ENCODE assay signal across 12 cellular contexts in the genomic region with DNA sequence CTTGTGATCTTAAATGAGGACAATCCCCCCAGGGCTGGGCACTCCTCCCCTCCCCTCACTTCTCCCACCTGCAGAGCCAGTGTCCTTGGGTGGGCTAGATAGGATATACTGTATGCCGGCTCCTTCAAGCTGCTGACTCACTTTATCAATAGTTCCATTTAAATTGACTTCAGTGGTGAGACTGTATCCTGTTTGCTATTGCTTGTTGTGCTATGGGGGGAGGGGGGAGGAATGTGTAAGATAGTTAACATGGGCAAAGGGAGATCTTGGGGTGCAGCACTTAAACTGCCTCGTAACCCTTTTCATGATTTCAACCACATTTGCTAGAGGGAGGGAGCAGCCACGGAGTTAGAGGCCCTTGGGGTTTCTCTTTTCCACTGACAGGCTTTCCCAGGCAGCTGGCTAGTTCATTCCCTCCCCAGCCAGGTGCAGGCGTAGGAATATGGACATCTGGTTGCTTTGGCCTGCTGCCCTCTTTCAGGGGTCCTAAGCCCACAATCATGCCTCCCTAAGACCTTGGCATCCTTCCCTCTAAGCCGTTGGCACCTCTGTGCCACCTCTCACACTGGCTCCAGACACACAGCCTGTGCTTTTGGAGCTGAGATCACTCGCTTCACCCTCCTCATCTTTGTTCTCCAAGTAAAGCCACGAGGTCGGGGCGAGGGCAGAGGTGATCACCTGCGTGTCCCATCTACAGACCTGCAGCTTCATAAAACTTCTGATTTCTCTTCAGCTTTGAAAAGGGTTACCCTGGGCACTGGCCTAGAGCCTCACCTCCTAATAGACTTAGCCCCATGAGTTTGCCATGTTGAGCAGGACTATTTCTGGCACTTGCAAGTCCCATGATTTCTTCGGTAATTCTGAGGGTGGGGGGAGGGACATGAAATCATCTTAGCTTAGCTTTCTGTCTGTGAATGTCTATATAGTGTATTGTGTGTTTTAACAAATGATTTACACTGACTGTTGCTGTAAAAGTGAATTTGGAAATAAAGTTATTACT. TPM values are rescaled to one million over a fixed set of nuclear protein-coding genes. Genes with fewer than 3 reads are reported as not detected.
DNase-seq lines count a peak whose midpoint lies in the region; ATAC-seq and TF ChIP-seq lines count a peak whose summit lies in the region.
"Had no signal": no experiment of that assay in that cellular context is flagged by ENCODE, and none has a peak within 500 bp of the region (broad histone marks: within the 10 kb centered on the region; RNA-seq: fewer than 3 reads in every experiment).

No MANE protein-coding gene starts in this region.

- no peak for ATAC-seq in naive thymus-derived CD4-positive, alpha-beta T cell
- ATAC-seq in HG02678 (IDR thresholded peaks at IDR 0.05; ENCODE audit: unreplicated experiment) (no peak), left lobe of liver (no peak)
- ATAC-seq: esophagus mucosa had no signal

- H3K36me3 Mint-ChIP-seq in Caco-2 (ENCODE audit: insufficient read depth, unreplicated experiment) (peaks cover 90% of the 10 kb centered on the region), osteocyte (ENCODE audit: unreplicated experiment) (peaks cover 47% of the 10 kb centered on the region)
- H3K36me3 Mint-ChIP-seq in naive thymus-derived CD4-positive, alpha-beta T cell = peaks cover 16 to 30% (median 19%) of the 10 kb centered on the region in 5 donors

- H3K27ac ChIP-seq in HUES48 (ENCODE audit: low read depth, low read length) (peak overlapping the region; percentile 37), angular gyrus (ENCODE audit: low read depth, low read length) (peak overlapping the region; percentile 37)
- H3K27ac ChIP-seq in naive thymus-derived CD4-positive, alpha-beta T cell (ENCODE audit: low read depth, low read length) = peak overlapping the region; percentile 20

- DNase-seq in Caco-2 = no peak
- DNase-seq in naive thymus-derived CD4-positive, alpha-beta T cell = no peak
- DNase-seq in osteocyte (ENCODE audit: extremely low spot score, unreplicated experiment) = no peak
- no peak for DNase-seq in left lobe of liver (ENCODE audit: low spot score)
- DNase-seq in putamen (ENCODE audit: low spot score) = no peak
- DNase-seq: activated naive CD4-positive, alpha-beta T cell; EL had no signal

- H3K27ac Mint-ChIP-seq in Caco-2 (ENCODE audit: unreplicated experiment) = peak overlapping the region; percentile 63
- peak overlapping the region in 7 of 9 donors; percentile 4 to 82 (median 71) for H3K27ac Mint-ChIP-seq in naive thymus-derived CD4-positive, alpha-beta T cell
- no peak overlapping the region for H3K27ac Mint-ChIP-seq in osteocyte (ENCODE audit: unreplicated experiment)

- H3K4me1 Mint-ChIP-seq in Caco-2 (ENCODE audit: low read depth, unreplicated experiment) = no peaks in the 10 kb centered on the region
- peaks cover 6 to 31% (median 15%) of the 10 kb centered on the region in 7 donors for H3K4me1 Mint-ChIP-seq in naive thymus-derived CD4-positive, alpha-beta T cell
- peaks cover 3% of the 10 kb centered on the region for H3K4me1 Mint-ChIP-seq in osteocyte (ENCODE audit: unreplicated experiment)

- H3K27me3 Mint-ChIP-seq in Caco-2 (ENCODE audit: insufficient read depth, unreplicated experiment) (no peaks in the 10 kb centered on the region), osteocyte (ENCODE audit: unreplicated experiment) (no peaks in the 10 kb centered on the region)
- H3K27me3 Mint-ChIP-seq in naive thymus-derived CD4-positive, alpha-beta T cell = no peaks in the 10 kb centered on the region

- BruUV-seq in Caco-2 (replicated peaks; lab: Mats Ljungman, UMichigan) = no TSS peak

- peaks cover 2% of the 10 kb centered on the region for H3K36me3 ChIP-seq in Caco-2 (ENCODE audit: control insufficient read depth, insufficient read depth, low read length)
- peaks cover 55% of the 10 kb centered on the region for H3K36me3 ChIP-seq in HUES48 (ENCODE audit: control insufficient read depth, insufficient read depth, low read length)
- H3K36me3 ChIP-seq in naive thymus-derived CD4-positive, alpha-beta T cell (ENCODE audit: control insufficient read depth in 2 of 3, insufficient read depth in 3 of 3, low read length in 3 of 3) = peaks cover 0 to 62% (median 12%) of the 10 kb centered on the region in 3 experiments

- no peaks in the 10 kb centered on the region for H3K9me3 Mint-ChIP-seq in Caco-2 (ENCODE audit: unreplicated experiment)
- peaks cover 0 to 9% (median 0%) of the 10 kb centered on the region in 11 donors for H3K9me3 Mint-ChIP-seq in naive thymus-derived CD4-positive, alpha-beta T cell
- H3K9me3 Mint-ChIP-seq in osteocyte (ENCODE audit: unreplicated experiment) = no peaks in the 10 kb centered on the region

- CTCF ChIA-PET in Caco-2 (lab: Charles Lee) = interaction anchor here (1.5 kb wide), 1 partner anchor 17 kb away, joined by 4 read pairs; no protein-coding TSS in a partner anchor
- CTCF ChIA-PET in naive thymus-derived CD4-positive, alpha-beta T cell (lab: Charles Lee) = interaction anchor here (0.5 to 1.0 kb wide), 2 partner anchors 16 to 751 kb away, joined by 3 to 4 read pairs; no protein-coding TSS in a partner anchor

- intact Hi-C loops in Caco-2 (cut with micrococcal nuclease; ENCODE audit: unreplicated experiment) = no loop called here
- intact Hi-C loops in naive thymus-derived CD4-positive, alpha-beta T cell (cut with micrococcal nuclease) = no loop called here

- H3K4me3 Mint-ChIP-seq in Caco-2 (ENCODE audit: unreplicated experiment) (no peak overlapping the region), osteocyte (ENCODE audit: unreplicated experiment) (no peak overlapping the region)
- H3K4me3 Mint-ChIP-seq in naive thymus-derived CD4-positive, alpha-beta T cell = peak overlapping the region in 1 of 10 donors; percentile 1

- H3K27me3 ChIP-seq in Caco-2 (replicated peaks; ENCODE audit: control insufficient read depth, insufficient read depth, low read length) (no peaks in the 10 kb centered on the region), HUES48 (ENCODE audit: control insufficient read depth, insufficient read depth, low read length) (no peaks in the 10 kb centered on the region)
- H3K27me3 ChIP-seq in naive thymus-derived CD4-positive, alpha-beta T cell (ENCODE audit: control insufficient read depth in 2 of 2, insufficient read depth in 2 of 2, low read length in 2 of 2) = no peaks in the 10 kb centered on the region

- POLR2A ChIA-PET in Caco-2 (lab: Charles Lee) = interaction anchor here (0.6 kb wide), 1 partner anchor 248 kb away, joined by 3 read pairs; no protein-coding TSS in a partner anchor
- POLR2A ChIA-PET in naive thymus-derived CD4-positive, alpha-beta T cell (lab: Charles Lee) = interaction anchor here (0.8 to 1.1 kb wide), 3 partner anchors 8 to 188 kb away, joined by 3 to 7 read pairs (median 4); no protein-coding TSS in a partner anchor

- no peak overlapping the region for H3K9ac ChIP-seq in HUES48 (ENCODE audit: low read depth, low read length)

- H3K4me1 ChIP-seq in Caco-2 = no peaks in the 10 kb centered on the region
- H3K4me1 ChIP-seq in HUES48 (ENCODE audit: control insufficient read depth, insufficient read depth, low read length) = peaks cover 26% of the 10 kb centered on the region
- no peaks in the 10 kb centered on the region for H3K4me1 ChIP-seq in naive thymus-derived CD4-positive, alpha-beta T cell (ENCODE audit: control insufficient read depth in 2 of 2, insufficient read depth in 2 of 2, low read length in 2 of 2)

- H3K9me3 ChIP-seq in Caco-2 (no peaks in the 10 kb centered on the region), HUES48 (ENCODE audit: control insufficient read depth, insufficient read depth, low read length) (no peaks in the 10 kb centered on the region)
- H3K9me3 ChIP-seq in naive thymus-derived CD4-positive, alpha-beta T cell (ENCODE audit: control insufficient read depth in 2 of 3, low read length in 3 of 3) = no peaks in the 10 kb centered on the region

- TF ChIP-seq CTCF in Caco-2 (IDR thresholded peaks at IDR 0.05; ENCODE audit: insufficient read depth in 1 of 2, low read depth in 1 of 2, low read length in 1 of 2, severe bottlenecking in 1 of 2, unreplicated experiment in 1 of 2) = no peak
- TF ChIP-seq CTCF in osteocyte (IDR thresholded peaks at IDR 0.05) = no peak

- H3K4me3 ChIP-seq in Caco-2 (ENCODE audit: low read depth, low read length) (no peak overlapping the region), HUES48 (ENCODE audit: low read depth, low read length) (no peak overlapping the region)
- no peak overlapping the region for H3K4me3 ChIP-seq in naive thymus-derived CD4-positive, alpha-beta T cell (ENCODE audit: low read length)

RNA-seq across cellular contexts. Expression of gene STH, which starts 28.6 kb away (rescaled TPM):
- total RNA-seq in Caco-2 (2022) = not detected in 2 replicates
- total RNA-seq in naive thymus-derived CD4-positive, alpha-beta T cell = not detected
- polyA plus RNA-seq in naive thymus-derived CD4-positive, alpha-beta T cell = not detected
- total RNA-seq in osteocyte = not detected in 2 replicates
- total RNA-seq in left lobe of liver = not detected
- total RNA-seq: esophagus mucosa, kidney had no signal
